ENCODE assay signal across 22 cellular contexts in genomic region chr4:7326306-7326692, GRCh38.
DNase-seq lines count a peak whose midpoint lies in the region; ATAC-seq and TF ChIP-seq lines count a peak whose summit lies in the region.
"Had no signal": no experiment of that assay in that cellular context is flagged by ENCODE, and none has a peak within 500 bp of the region (broad histone marks: within the 10 kb centered on the region; RNA-seq: fewer than 3 reads in every experiment).

No MANE protein-coding gene starts in this region.

- WGBS in heart left ventricle, 4 donors: 73 to 84% (median 82%) methylated on average over 7 to 12 of the region's 12 CpGs

- no peaks in the 10 kb centered on the region for H3K9me3 Mint-ChIP-seq in central memory CD8-positive, alpha-beta T cell

- H3K36me3 ChIP-seq in heart left ventricle: no peaks in the 10 kb centered on the region
- no peaks in the 10 kb centered on the region for H3K36me3 ChIP-seq in right atrium auricular region
- H3K36me3 ChIP-seq in lower lobe of right lung: no peaks in the 10 kb centered on the region
- H3K36me3 ChIP-seq in effector memory CD4-positive, alpha-beta T cell (ENCODE audit: control insufficient read depth, insufficient read depth, low read length): no peaks in the 10 kb centered on the region

- H3K27me3 Mint-ChIP-seq in central memory CD8-positive, alpha-beta T cell: peaks cover 6% of the 10 kb centered on the region

- peaks cover 10% of the 10 kb centered on the region for H3K36me3 Mint-ChIP-seq in central memory CD8-positive, alpha-beta T cell (ENCODE audit: insufficient read depth)

- intact Hi-C loops in heart left ventricle (cut with DNase I) (loop anchor here in 1 of 10 donors (10.0 kb wide), 1 partner anchor 139 kb away; no protein-coding TSS in a partner anchor), lower lobe of right lung (cut with DNase I) (no loop called here)

- no peaks in the 10 kb centered on the region for H3K9me3 ChIP-seq in heart left ventricle
- H3K9me3 ChIP-seq in right atrium auricular region: no peaks in the 10 kb centered on the region
- no peaks in the 10 kb centered on the region for H3K9me3 ChIP-seq in lower lobe of right lung
- no peaks in the 10 kb centered on the region for H3K9me3 ChIP-seq in effector memory CD4-positive, alpha-beta T cell (ENCODE audit: control insufficient read depth, low read length)

- H3K27ac Mint-ChIP-seq in central memory CD8-positive, alpha-beta T cell (ENCODE audit: low read depth): peak overlapping the region; percentile 34

- H3K27me3 ChIP-seq in heart left ventricle (no peaks in the 10 kb centered on the region), right atrium auricular region (no peaks in the 10 kb centered on the region), lower lobe of right lung (ENCODE audit: low read depth) (no peaks in the 10 kb centered on the region)
- H3K27me3 ChIP-seq in effector memory CD4-positive, alpha-beta T cell (replicated peaks; ENCODE audit: control insufficient read depth, insufficient read depth, low read length, poor library complexity, severe bottlenecking): no peaks in the 10 kb centered on the region

- H3K4me3 ChIP-seq in heart left ventricle (no peak overlapping the region), right atrium auricular region (no peak overlapping the region), lower lobe of right lung (no peak overlapping the region)
- H3K4me3 ChIP-seq in effector memory CD4-positive, alpha-beta T cell (ENCODE audit: insufficient read depth, low read depth, low read length, poor library complexity, severe bottlenecking): no peak overlapping the region
- H3K4me3 ChIP-seq: K562 had no signal

- H3K27ac ChIP-seq in heart left ventricle (no peak overlapping the region), right atrium auricular region (no peak overlapping the region), lower lobe of right lung (no peak overlapping the region), temporal lobe (ENCODE audit: low read depth, low read length) (peak overlapping the region; percentile 82)
- H3K27ac ChIP-seq in effector memory CD4-positive, alpha-beta T cell (ENCODE audit: insufficient read depth, low read length, poor library complexity, severe bottlenecking): no peak overlapping the region
- H3K27ac ChIP-seq: HL-60 had no signal

- peaks cover 21% of the 10 kb centered on the region for H3K4me1 Mint-ChIP-seq in central memory CD8-positive, alpha-beta T cell

- TF ChIP-seq CTCF in heart left ventricle (IDR thresholded peaks at IDR 0.05) (no peak), right atrium auricular region (IDR thresholded peaks at IDR 0.05) (no peak), lower lobe of right lung (IDR thresholded peaks at IDR 0.05) (no peak)

- DNase-seq in heart left ventricle (peak in 3 of 5 donors; percentile 13 to 46 (median 16)), right atrium auricular region (ENCODE audit: low spot score) (no peak), lower lobe of right lung (peak; percentile 35), DMS53 treated with DMSO at 0.1 percent for 48 hours (lab: John Stamatoyannopoulos, UW; ENCODE audit: unreplicated experiment) (no peak), 8988T (no peak)
- no peak for DNase-seq in central memory CD8-positive, alpha-beta T cell (ENCODE audit: low spot score in 2 of 2)
- DNase-seq in effector memory CD4-positive, alpha-beta T cell: no peak
- DNase-seq: DMS53, EL, H7, MM.1S, NCI-H1048, NCI-H1417 treated with DMSO at 0.1 percent for 48 hours, NCI-H187, NCI-H446 treated with DMSO at 0.1 percent for 48 hours, NCI-H526 treated with DMSO at 0.1 percent for 48 hours, OCI-M1, SHP77 had no signal

- ATAC-seq in heart left ventricle (no peak), lower lobe of right lung (no peak)
- no peak for ATAC-seq in central memory CD8-positive, alpha-beta T cell (replicated peaks; ENCODE audit: extremely low read depth, poor library complexity, severe bottlenecking)
- ATAC-seq: HepG2 had no signal

- no peak overlapping the region for H3K4me3 Mint-ChIP-seq in central memory CD8-positive, alpha-beta T cell

- H3K4me1 ChIP-seq in heart left ventricle (peaks cover 0 to 18% (median 4%) of the 10 kb centered on the region in 12 donors), right atrium auricular region (peaks cover 0 to 10% of the 10 kb centered on the region in 2 donors), lower lobe of right lung (no peaks in the 10 kb centered on the region)
- H3K4me1 ChIP-seq in effector memory CD4-positive, alpha-beta T cell (ENCODE audit: control insufficient read depth, insufficient read depth, low read length, poor library complexity, severe bottlenecking): no peaks in the 10 kb centered on the region

- TF ChIP-seq POLR2A in heart left ventricle (IDR thresholded peaks at IDR 0.05): no peak

Comparison
In these comparisons a context has a peak if more than half of its experiments do, and no peak if none do; other contexts are left out.
1. DNase-seq: peak in heart left ventricle (3 of 5) and lower lobe of right lung (single experiment); none in right atrium auricular region (single experiment), central memory CD8-positive, alpha-beta T cell (0 of 2), DMS53 treated with DMSO at 0.1 percent for 48 hours (single experiment), effector memory CD4-positive, alpha-beta T cell (0 of 3) and 8988T (single experiment).